Comparison of ENCODE assay signal across 11 cellular contexts in the genomic region with DNA sequence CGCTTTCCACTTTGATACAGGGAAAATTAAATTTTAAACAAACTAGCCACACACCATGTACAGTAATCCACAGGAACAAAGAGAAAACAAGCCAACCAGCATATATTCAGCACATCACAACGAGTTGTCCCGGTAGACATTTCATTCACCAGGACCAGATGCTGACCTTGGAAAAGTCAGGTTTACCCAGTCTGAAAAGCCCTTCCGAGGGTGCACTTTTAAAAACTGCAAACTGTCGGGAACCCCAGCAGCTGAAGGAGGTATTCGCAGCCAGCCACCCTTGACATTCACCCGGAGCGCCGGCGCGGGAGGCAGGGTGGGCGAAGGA. TPM values are rescaled to one million over a fixed set of nuclear protein-coding genes. Genes with fewer than 3 reads are reported as not detected.
DNase-seq lines count a peak whose midpoint lies in the region; ATAC-seq and TF ChIP-seq lines count a peak whose summit lies in the region.
"Had no signal": no experiment of that assay in that cellular context is flagged by ENCODE, and none has a peak within 500 bp of the region (broad histone marks: within the 10 kb centered on the region; RNA-seq: fewer than 3 reads in every experiment).

No MANE protein-coding gene starts in this region.

- H3K36me3 ChIP-seq in GM23338 (ENCODE audit: insufficient read depth), result no peaks in the 10 kb centered on the region
- no peaks in the 10 kb centered on the region for H3K36me3 ChIP-seq in body of pancreas (replicated peaks in 1 of 2; ENCODE audit: insufficient read depth in 1 of 2, low read depth in 2 of 2)
- no peaks in the 10 kb centered on the region for H3K36me3 ChIP-seq in esophagus squamous epithelium
- H3K36me3 ChIP-seq: gastroesophageal sphincter had no signal

- no peak for TF ChIP-seq CTCF in CD4-positive, alpha-beta T cell (IDR thresholded peaks at IDR 0.05)
- TF ChIP-seq CTCF in GM23338 (conservative IDR thresholded peaks at IDR 0.05; ENCODE audit: low read depth in 2 of 2) (no peak), body of pancreas (IDR thresholded peaks at IDR 0.05) (no peak), esophagus squamous epithelium (IDR thresholded peaks at IDR 0.05) (no peak), GM13976 (IDR thresholded peaks at IDR 0.05; ENCODE audit: borderline replicate concordance, control extremely low read depth, extremely low read depth, insufficient read depth, missing control alignments) (no peak)

- in situ Hi-C loops in GM13976 (cut with MboI; ENCODE audit: low sequenced_read_pairs, unreplicated experiment), result no loop called here

- no peak overlapping the region for H3K27ac Mint-ChIP-seq in CD4-positive, alpha-beta T cell
- no peak overlapping the region for H3K27ac Mint-ChIP-seq in GM23338
- peak overlapping the region in 2 of 10 donors; percentile 9 to 44 for H3K27ac Mint-ChIP-seq in naive thymus-derived CD8-positive, alpha-beta T cell

- POLR2A ChIA-PET in CD4-positive, alpha-beta T cell (lab: Charles Lee), result no interaction called here
- POLR2A ChIA-PET in naive thymus-derived CD8-positive, alpha-beta T cell (lab: Charles Lee), result interaction anchor here (0.8 kb wide), 1 partner anchor 147 kb away, joined by 3 read pairs; no protein-coding TSS in a partner anchor

- no peaks in the 10 kb centered on the region for H3K9me3 Mint-ChIP-seq in CD4-positive, alpha-beta T cell
- no peaks in the 10 kb centered on the region for H3K9me3 Mint-ChIP-seq in GM23338
- peaks cover 0 to 3% (median 0%) of the 10 kb centered on the region in 9 donors for H3K9me3 Mint-ChIP-seq in naive thymus-derived CD8-positive, alpha-beta T cell

- peaks cover 33% of the 10 kb centered on the region for H3K4me1 Mint-ChIP-seq in CD4-positive, alpha-beta T cell (ENCODE audit: low read depth)
- peaks cover 26% of the 10 kb centered on the region for H3K4me1 Mint-ChIP-seq in GM23338
- peaks cover 10 to 32% (median 24%) of the 10 kb centered on the region in 4 donors for H3K4me1 Mint-ChIP-seq in naive thymus-derived CD8-positive, alpha-beta T cell

- no peak overlapping the region for H3K27ac ChIP-seq in CD4-positive, alpha-beta T cell (ENCODE audit: low read depth, low read length)
- no peak overlapping the region for H3K27ac ChIP-seq in GM23338 (ENCODE audit: low read depth)
- H3K27ac ChIP-seq in body of pancreas, result peak overlapping the region in 1 of 4 donors; percentile 80
- H3K27ac ChIP-seq in esophagus squamous epithelium, result no peak overlapping the region

- DNase-seq in CD4-positive, alpha-beta T cell, result no peak
- no peak for DNase-seq in GM23338 (ENCODE audit: low spot score)
- DNase-seq in body of pancreas, result no peak
- DNase-seq in naive thymus-derived CD8-positive, alpha-beta T cell, result no peak
- no peak for DNase-seq in esophagus squamous epithelium (lab: John Stamatoyannopoulos, UW)
- no peak for DNase-seq in GM13976 (ENCODE audit: low spot score)
- DNase-seq: Kasumi-1; NCI-H226; stimulated activated CD4-positive, alpha-beta T cell treated with anti-CD3 and anti-CD28 coated beads, Interleukin-2, amount 100 ng/mL, for 48 hours had no signal

- no peak for ATAC-seq in CD4-positive, alpha-beta T cell (ENCODE audit: poor library complexity)
- ATAC-seq in GM23338, result no peak
- ATAC-seq in body of pancreas, result peak; percentile 2
- ATAC-seq in naive thymus-derived CD8-positive, alpha-beta T cell, result no peak
- no peak for ATAC-seq in GM19035 (IDR thresholded peaks at IDR 0.05; ENCODE audit: unreplicated experiment)

- intact Hi-C loops in CD4-positive, alpha-beta T cell (cut with DNase I, micrococcal nuclease), result loop anchor here in 1 of 2 experiments (5.0 kb wide), 1 partner anchor 155 kb away; a partner anchor contains a TSS
- intact Hi-C loops in body of pancreas (cut with DNase I) (no loop called here), esophagus squamous epithelium (cut with DNase I) (no loop called here)

- CTCF ChIA-PET in CD4-positive, alpha-beta T cell (lab: Charles Lee), result no interaction called here

- 10 to 13% methylated on average over 12 of the region's 12 CpGs for WGBS in body of pancreas, 2 donors
- 63 to 67% methylated on average over 10 to 12 of the region's 12 CpGs for WGBS in esophagus squamous epithelium, 2 donors

- H3K4me3 ChIP-seq in GM23338 (peak overlapping the region; percentile 74), body of pancreas (no peak overlapping the region), esophagus squamous epithelium (peak overlapping the region in 2 of 4 donors; percentile 57 to 73)

- H3K36me3 Mint-ChIP-seq in CD4-positive, alpha-beta T cell (ENCODE audit: low read depth), result no peaks in the 10 kb centered on the region
- no peaks in the 10 kb centered on the region for H3K36me3 Mint-ChIP-seq in GM23338 (ENCODE audit: low read depth)
- H3K36me3 Mint-ChIP-seq in naive thymus-derived CD8-positive, alpha-beta T cell, result no peaks in the 10 kb centered on the region

- peak overlapping the region; percentile 63 for H3K4me3 Mint-ChIP-seq in CD4-positive, alpha-beta T cell
- H3K4me3 Mint-ChIP-seq in GM23338, result peak overlapping the region; percentile 73
- peak overlapping the region; percentile 36 to 78 (median 62) for H3K4me3 Mint-ChIP-seq in naive thymus-derived CD8-positive, alpha-beta T cell

- H3K9me3 ChIP-seq in CD4-positive, alpha-beta T cell (ENCODE audit: control insufficient read depth, low read length), result no peaks in the 10 kb centered on the region
- H3K9me3 ChIP-seq in body of pancreas, result no peaks in the 10 kb centered on the region
- H3K9me3 ChIP-seq in esophagus squamous epithelium, result no peaks in the 10 kb centered on the region
- H3K9me3 ChIP-seq: gastroesophageal sphincter had no signal

- no peaks in the 10 kb centered on the region for H3K79me2 ChIP-seq in GM23338 (replicated peaks; ENCODE audit: insufficient read depth)

- no peaks in the 10 kb centered on the region for H3K9me2 ChIP-seq in GM23338 (ENCODE audit: insufficient read depth)

- TF ChIP-seq POLR2A in body of pancreas (IDR thresholded peaks at IDR 0.05) (no peak), esophagus squamous epithelium (IDR thresholded peaks at IDR 0.05) (no peak)

- H2AFZ ChIP-seq in GM23338, result peak overlapping the region; percentile 72

- H4K20me1 ChIP-seq in GM23338 (replicated peaks; ENCODE audit: insufficient read depth), result no peaks in the 10 kb centered on the region

- peak overlapping the region; percentile 86 for H3K4me2 ChIP-seq in GM23338

- H3F3A ChIP-seq in GM23338 (replicated peaks; ENCODE audit: low read depth), result no peaks in the 10 kb centered on the region

- H3K4me1 ChIP-seq in GM23338 (ENCODE audit: insufficient read depth), result peaks cover 16% of the 10 kb centered on the region
- peaks cover 16% of the 10 kb centered on the region for H3K4me1 ChIP-seq in body of pancreas
- peaks cover 10 to 20% (median 12%) of the 10 kb centered on the region in 3 donors for H3K4me1 ChIP-seq in esophagus squamous epithelium

- H3K27me3 ChIP-seq in CD4-positive, alpha-beta T cell (ENCODE audit: control insufficient read depth, insufficient read depth, low read length), result peaks cover 56% of the 10 kb centered on the region
- peaks cover 63% of the 10 kb centered on the region for H3K27me3 ChIP-seq in GM23338 (ENCODE audit: insufficient read depth)
- no peaks in the 10 kb centered on the region for H3K27me3 ChIP-seq in body of pancreas
- H3K27me3 ChIP-seq in esophagus squamous epithelium, result peaks cover 0 to 68% (median 5%) of the 10 kb centered on the region in 4 donors

- peaks cover 76% of the 10 kb centered on the region for H3K27me3 Mint-ChIP-seq in CD4-positive, alpha-beta T cell
- H3K27me3 Mint-ChIP-seq in GM23338 (ENCODE audit: insufficient read depth, low read depth, poor library complexity), result peaks cover 40% of the 10 kb centered on the region
- H3K27me3 Mint-ChIP-seq in naive thymus-derived CD8-positive, alpha-beta T cell, result peaks cover 18 to 74% (median 47%) of the 10 kb centered on the region in 5 donors

TF ChIP-seq in GM23338, 12 proteins besides CTCF, POLR2A, EP300 and RAD21:
- TF ChIP-seq STAT1 (IDR thresholded peaks at IDR 0.05; ENCODE audit: unreplicated experiment), result no peak
- peak; percentile 42 for TF ChIP-seq EZH2 (IDR thresholded peaks at IDR 0.05; ENCODE audit: low read depth, unreplicated experiment)

RNA-seq across cellular contexts. Expression of a gene that starts 1.2 kb away (rescaled TPM):
- total RNA-seq in CD4-positive, alpha-beta T cell, result under 1 TPM; 0.14 to 0.22 TPM
- 4.4 and 7.2 TPM in 2 replicates for total RNA-seq in GM23338 (2014; rRNA removed; shearing (Covaris generic))
- polyA plus RNA-seq in GM23338 (2016; fragmentation: Nextera tagmentation; extraction: Ambion mirVana), result 3.0 and 3.5 TPM in 2 replicates
- total RNA-seq in body of pancreas, result 10 to 100 TPM; 15.8 to 17.5 TPM
- not detected for total RNA-seq in naive thymus-derived CD8-positive, alpha-beta T cell
- under 1 TPM in 2 of 3 donors, not detected in 1; 0.08 to 0.51 TPM for polyA plus RNA-seq in naive thymus-derived CD8-positive, alpha-beta T cell
- total RNA-seq in esophagus squamous epithelium, result 1 to 10 TPM in 1 of 4 donors, under 1 TPM in 2, not detected in 1; 0.32 to 2.3 (median 0.61) TPM

RNA-seq across cellular contexts. Expression of a gene that starts 50.2 kb away (rescaled TPM):
- total RNA-seq in CD4-positive, alpha-beta T cell, result 1 to 10 TPM; 9.7 TPM
- 10.0 and 10.9 TPM in 2 replicates for total RNA-seq in GM23338 (2014; rRNA removed; shearing (Covaris generic))
- 2.2 and 2.7 TPM in 2 replicates for polyA plus RNA-seq in GM23338 (2016; fragmentation: Nextera tagmentation; extraction: Ambion mirVana)
- total RNA-seq in body of pancreas, result not detected
- total RNA-seq in naive thymus-derived CD8-positive, alpha-beta T cell, result 1 to 10 TPM; 3.6 to 3.7 TPM
- polyA plus RNA-seq in naive thymus-derived CD8-positive, alpha-beta T cell, result 1 to 10 TPM; 1.1 to 2.7 (median 1.5) TPM
- 1 to 10 TPM in 2 of 4 donors, under 1 TPM in 2; 0.38 to 4.4 (median 2.4) TPM for total RNA-seq in esophagus squamous epithelium
